Comparison of ENCODE assay signal across 15 cellular contexts in genomic region chr13:75847588-75847987, GRCh38.
DNase-seq lines count a peak whose midpoint lies in the region; ATAC-seq and TF ChIP-seq lines count a peak whose summit lies in the region.
"Had no signal": no experiment of that assay in that cellular context is flagged by ENCODE, and none has a peak within 500 bp of the region (broad histone marks: within the 10 kb centered on the region; RNA-seq: fewer than 3 reads in every experiment).

No MANE protein-coding gene starts in this region.

- H3K9me3 ChIP-seq in mesenchymal stem cell (ENCODE audit: control insufficient read depth, low read length), result peaks cover 5% of the 10 kb centered on the region
- H3K9me3 ChIP-seq: BE2C, SJSA1 had no signal

- H3K4me1 ChIP-seq in mesenchymal stem cell (ENCODE audit: control insufficient read depth, insufficient read depth, low read depth, low read length), result no peaks in the 10 kb centered on the region
- H3K4me1 ChIP-seq: BE2C, SJSA1 had no signal

- peaks cover 4% of the 10 kb centered on the region for H3K79me1 ChIP-seq in mesenchymal stem cell (replicated peaks; ENCODE audit: low read length, poor library complexity, severe bottlenecking)

- H3K9ac ChIP-seq in mesenchymal stem cell (ENCODE audit: low read length), result no peak overlapping the region

- no peak overlapping the region for H3K18ac ChIP-seq in mesenchymal stem cell (ENCODE audit: low read depth in 1 of 2, low read length in 2 of 2)

- H3K27ac ChIP-seq in mesenchymal stem cell (ENCODE audit: low read length, poor library complexity, severe bottlenecking), result no peak overlapping the region
- H3K27ac ChIP-seq: SJSA1 had no signal

- 100% methylated on average over 2 of the region's 2 CpGs for WGBS in mesenchymal stem cell

- peaks cover 12 to 87% of the 10 kb centered on the region in 2 experiments for H3K36me3 ChIP-seq in mesenchymal stem cell (ENCODE audit: control insufficient read depth in 1 of 2, insufficient read depth in 2 of 2, low read depth in 1 of 2, low read length in 2 of 2)
- H3K36me3 ChIP-seq: BE2C had no signal

- H3K4me3 ChIP-seq in mesenchymal stem cell (ENCODE audit: insufficient read depth in 1 of 2, low read depth in 1 of 2, low read length in 2 of 2), result no peak overlapping the region
- H3K4me3 ChIP-seq: SJSA1 had no signal

- no peaks in the 10 kb centered on the region for H3K27me3 ChIP-seq in mesenchymal stem cell (ENCODE audit: control insufficient read depth in 1 of 2, insufficient read depth in 1 of 2, low read length in 2 of 2)
- H3K27me3 ChIP-seq: BE2C, SJSA1 had no signal

- H2BK5ac ChIP-seq in mesenchymal stem cell (ENCODE audit: low read depth, low read length, poor library complexity, severe bottlenecking), result no peak overlapping the region

- no peaks in the 10 kb centered on the region for H3K4me1 Mint-ChIP-seq in MCF 10A (ENCODE audit: insufficient read depth, unreplicated experiment)

- no peak overlapping the region for H2BK15ac ChIP-seq in mesenchymal stem cell (ENCODE audit: low read depth, poor library complexity, severe bottlenecking)

- ATAC-seq in GM18511 (IDR thresholded peaks at IDR 0.05; ENCODE audit: unreplicated experiment) (peak; percentile 70), GM19463 (IDR thresholded peaks at IDR 0.05; ENCODE audit: unreplicated experiment) (peak; percentile 63), HG02884 (IDR thresholded peaks at IDR 0.05; ENCODE audit: unreplicated experiment) (peak; percentile 63)
- ATAC-seq: PC-3 had no signal

- BruUV-seq in MCF 10A (replicated peaks; lab: Mats Ljungman, UMichigan), result no TSS peak

- H2AK5ac ChIP-seq in mesenchymal stem cell (ENCODE audit: low read length, severe bottlenecking), result no peak overlapping the region

- H3K23ac ChIP-seq in mesenchymal stem cell (ENCODE audit: low read length in 2 of 2), result no peak overlapping the region

- DNase-seq in mesenchymal stem cell (no peak), T-helper 9 cell (no peak), NCI-H524 treated with DMSO at 0.1 percent for 48 hours (lab: John Stamatoyannopoulos, UW) (no peak), MCF 10A (ENCODE audit: unreplicated experiment) (no peak)
- DNase-seq: BE2C, DMS 273 treated with DMSO at 0.1 percent for 48 hours, KG1, NCI-H1092, NCI-H226, NCI-H69, PC-3 had no signal

- H2AFZ ChIP-seq in mesenchymal stem cell (ENCODE audit: low read depth, low read length), result peak overlapping the region; percentile 52

- H3K27me3 Mint-ChIP-seq in MCF 10A (ENCODE audit: insufficient read depth, unreplicated experiment), result no peaks in the 10 kb centered on the region

- no peak overlapping the region for H3K4me2 ChIP-seq in mesenchymal stem cell (ENCODE audit: low read length, poor library complexity, severe bottlenecking)

- no peak overlapping the region for H2BK12ac ChIP-seq in mesenchymal stem cell (ENCODE audit: low read length in 2 of 2)

- intact Hi-C loops in MCF 10A (cut with micrococcal nuclease), result no loop called here

- POLR2A ChIA-PET in MCF 10A (lab: Yijun Ruan, JAX), result no interaction called here

- CTCF ChIA-PET in MCF 10A (lab: Yijun Ruan, JAX), result interaction anchor here (1.7 kb wide), 1 partner anchor 152 kb away, joined by 6 read pairs; no protein-coding TSS in a partner anchor

- H3K36me3 Mint-ChIP-seq in MCF 10A (ENCODE audit: insufficient read depth, unreplicated experiment), result peaks cover 36% of the 10 kb centered on the region

- no peak overlapping the region for H4K8ac ChIP-seq in mesenchymal stem cell (ENCODE audit: low read length)

- H3K4ac ChIP-seq in mesenchymal stem cell (ENCODE audit: low read depth in 1 of 2, low read length in 2 of 2), result no peak overlapping the region

- no peak for TF ChIP-seq CTCF in MCF 10A (IDR thresholded peaks at IDR 0.05; ENCODE audit: unreplicated experiment)

- no peak overlapping the region for H3K27ac Mint-ChIP-seq in MCF 10A (ENCODE audit: low read depth, unreplicated experiment)

- H4K91ac ChIP-seq in mesenchymal stem cell (ENCODE audit: low read length), result no peak overlapping the region

- H3K4me3 Mint-ChIP-seq in MCF 10A (ENCODE audit: unreplicated experiment), result no peak overlapping the region

- H3K14ac ChIP-seq in mesenchymal stem cell (ENCODE audit: low read length in 2 of 2), result no peak overlapping the region

- H3K9me3 Mint-ChIP-seq in MCF 10A (ENCODE audit: unreplicated experiment), result no peaks in the 10 kb centered on the region

- no peak overlapping the region for H2BK120ac ChIP-seq in mesenchymal stem cell (ENCODE audit: low read depth, low read length)
